Comparison of ENCODE assay signal across 8 cellular contexts in the genomic region with DNA sequence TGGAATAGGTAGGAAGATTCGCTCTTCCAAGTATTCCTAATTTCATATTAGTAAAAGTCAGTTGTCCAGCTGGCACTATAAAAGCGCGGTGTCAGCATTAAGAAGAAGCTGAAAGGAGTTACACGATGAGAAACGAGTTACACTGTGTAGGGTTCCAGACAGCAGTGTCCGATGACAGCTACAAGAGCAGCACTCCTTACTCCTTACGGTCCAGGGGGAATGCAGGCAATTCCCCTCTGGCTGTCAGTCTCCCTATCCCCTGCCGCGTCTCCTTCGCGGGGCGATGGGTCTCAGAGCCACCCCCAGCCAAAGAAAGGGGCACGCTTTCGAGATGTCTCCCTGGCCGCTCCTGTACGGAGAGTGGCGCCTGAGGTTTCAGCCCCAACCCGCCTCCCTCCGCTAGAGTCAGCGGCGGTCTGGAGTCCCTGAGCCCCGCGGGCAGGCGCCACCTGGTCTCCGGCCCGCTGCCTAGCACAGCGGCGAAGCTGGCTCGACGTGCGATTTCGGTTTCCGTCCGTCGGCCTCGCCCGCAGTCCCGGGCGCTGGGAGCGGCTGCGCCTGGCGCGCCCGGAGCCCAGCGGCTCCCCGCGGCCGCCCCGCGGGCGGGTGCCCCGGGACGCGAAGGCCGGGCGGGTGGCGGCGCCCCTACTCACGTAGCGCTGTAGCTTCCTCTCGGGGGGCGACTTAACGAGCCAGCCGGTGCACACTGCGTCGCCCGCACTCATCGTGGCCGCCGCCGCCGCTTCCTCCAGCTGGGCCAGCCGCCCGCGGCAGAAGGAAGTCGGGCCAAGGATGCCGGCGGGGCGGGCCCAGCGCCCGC. TPM values are rescaled to one million over a fixed set of nuclear protein-coding genes. Genes with fewer than 3 reads are reported as not detected.
DNase-seq lines count a peak whose midpoint lies in the region; ATAC-seq and TF ChIP-seq lines count a peak whose summit lies in the region.

TSS of gene GAB3 (minus strand) at position 777 of the 820 bp plus-strand sequence. CDS start at position 725, 52 bp downstream.

- no peak for TF ChIP-seq POLR2A in vagina (IDR thresholded peaks at IDR 0.05)

- CTCF ChIA-PET in activated CD4-positive, alpha-beta memory T cell treated with anti-CD3 and anti-CD28 coated beads, Interleukin-2, amount 10 ng/mL, durations not matched to agents 7 days and 5 days (lab: Charles Lee), result interaction anchor here (1.4 to 5.1 kb wide), 9 partner anchors 11 to 92 kb away, joined by 3 to 71 read pairs (median 10); partner anchors contain the start of gene DKC1

- H3K27ac ChIP-seq in muscle layer of colon (ENCODE audit: low read depth, low read length), result no peak within 1 kb of the TSS
- H3K27ac ChIP-seq in vagina, result peak within 1 kb of the TSS; percentile 64

- peaks cover 10% of the 10 kb centered on the region for H3K36me3 Mint-ChIP-seq in activated CD4-positive, alpha-beta memory T cell treated with anti-CD3 and anti-CD28 coated beads, Interleukin-2, amount 10 ng/mL, durations not matched to agents 7 days and 5 days (ENCODE audit: low read depth)

- H3K9me3 Mint-ChIP-seq in activated CD4-positive, alpha-beta memory T cell treated with anti-CD3 and anti-CD28 coated beads, Interleukin-2, amount 10 ng/mL, durations not matched to agents 7 days and 5 days, result no peaks in the 10 kb centered on the region

- DNase-seq in D341Med (ENCODE audit: low spot score) (peak; percentile 62), MG63 (peak; percentile 34), epithelial cell of esophagus (ENCODE audit: low read depth) (no peak), vagina (ENCODE audit: extremely low spot score in 2 of 2) (no peak), AG08396 (ENCODE audit: low spot score) (no peak)
- DNase-seq in activated CD4-positive, alpha-beta memory T cell treated with anti-CD3 and anti-CD28 coated beads, Interleukin-2, amount 10 ng/mL, durations not matched to agents 7 days and 5 days, result peak; percentile 52

- H3K9ac ChIP-seq in muscle layer of colon (ENCODE audit: low read length), result no peak within 1 kb of the TSS

- peak; percentile 57 for ATAC-seq in GM21423 (IDR thresholded peaks at IDR 0.05; ENCODE audit: unreplicated experiment)

- H3K27me3 ChIP-seq in MG63 (peaks cover 27% of the 10 kb centered on the region), muscle layer of colon (ENCODE audit: control insufficient read depth in 1 of 2, insufficient read depth in 2 of 2, low read length in 2 of 2) (no peaks in the 10 kb centered on the region), vagina (no peaks in the 10 kb centered on the region)

- peaks cover 8% of the 10 kb centered on the region for H3K27me3 Mint-ChIP-seq in activated CD4-positive, alpha-beta memory T cell treated with anti-CD3 and anti-CD28 coated beads, Interleukin-2, amount 10 ng/mL, durations not matched to agents 7 days and 5 days

- peak within 1 kb of the TSS; percentile 23; the same call in 1 of the 2 replicates for H3K4me3 ChIP-seq in MG63
- H3K4me3 ChIP-seq in epithelial cell of esophagus (ENCODE audit: low read length), result peak within 1 kb of the TSS; percentile 19
- peak within 1 kb of the TSS; percentile 34 to 38 for H3K4me3 ChIP-seq in muscle layer of colon (ENCODE audit: low read depth in 1 of 2, low read length in 2 of 2)
- peak within 1 kb of the TSS; percentile 47 to 54 for H3K4me3 ChIP-seq in vagina

- peak within 1 kb of the TSS; percentile 75 for H3K4me3 Mint-ChIP-seq in activated CD4-positive, alpha-beta memory T cell treated with anti-CD3 and anti-CD28 coated beads, Interleukin-2, amount 10 ng/mL, durations not matched to agents 7 days and 5 days

- H3K9me3 ChIP-seq in MG63 (no peaks in the 10 kb centered on the region), muscle layer of colon (ENCODE audit: low read length) (no peaks in the 10 kb centered on the region), vagina (no peaks in the 10 kb centered on the region)

- no peak for TF ChIP-seq CTCF in epithelial cell of esophagus (IDR thresholded peaks at IDR 0.05; ENCODE audit: insufficient read depth, low read depth, low read length, missing control alignments)
- TF ChIP-seq CTCF in vagina (IDR thresholded peaks at IDR 0.05), result no peak

- POLR2A ChIA-PET in activated CD4-positive, alpha-beta memory T cell treated with anti-CD3 and anti-CD28 coated beads, Interleukin-2, amount 10 ng/mL, durations not matched to agents 7 days and 5 days (lab: Charles Lee), result interaction anchor here (1.0 to 4.5 kb wide), 7 partner anchors 10 to 32 kb away, joined by 3 to 39 read pairs (median 10); partner anchors contain the start of gene DKC1

- H3K27ac Mint-ChIP-seq in activated CD4-positive, alpha-beta memory T cell treated with anti-CD3 and anti-CD28 coated beads, Interleukin-2, amount 10 ng/mL, durations not matched to agents 7 days and 5 days, result no peak within 1 kb of the TSS

- peaks cover 32% of the 10 kb centered on the region for H3K4me1 Mint-ChIP-seq in activated CD4-positive, alpha-beta memory T cell treated with anti-CD3 and anti-CD28 coated beads, Interleukin-2, amount 10 ng/mL, durations not matched to agents 7 days and 5 days

- H3K4me1 ChIP-seq in muscle layer of colon (ENCODE audit: insufficient read depth, low read length) (no peaks in the 10 kb centered on the region), vagina (no peaks in the 10 kb centered on the region)

- H3K36me3 ChIP-seq in MG63 (no peaks in the 10 kb centered on the region), muscle layer of colon (ENCODE audit: insufficient read depth, low read length) (no peaks in the 10 kb centered on the region), vagina (no peaks in the 10 kb centered on the region)

- intact Hi-C loops in vagina (cut with DNase I), result no loop called here

RNA-seq across cellular contexts. Expression of gene GAB3, which starts in this region (rescaled TPM):
- total RNA-seq in MG63 (2014; rRNA removed; shearing (Covaris generic); ENCODE audit: low replicate concordance), result 1.2 and 10.7 TPM in 2 replicates
- 10 to 100 TPM; 10.5 to 12.0 TPM for total RNA-seq in activated CD4-positive, alpha-beta memory T cell treated with anti-CD3 and anti-CD28 coated beads, Interleukin-2, amount 10 ng/mL, durations not matched to agents 7 days and 5 days
- 7.6 TPM for total RNA-seq in vagina

Comparison
In these comparisons a context has a peak if more than half of its experiments do, and no peak if none do; other contexts are left out.
1. DNase-seq: peak in D341Med (single experiment), MG63 (single experiment) and activated CD4-positive, alpha-beta memory T cell treated with anti-CD3 and anti-CD28 coated beads, Interleukin-2, amount 10 ng/mL, durations not matched to agents 7 days and 5 days (single experiment); none in epithelial cell of esophagus (single experiment), vagina (0 of 2) and AG08396 (single experiment).
2. Peak in every context shown above with its lines, with median percentiles within 50 percentile points of each other: H3K4me3 ChIP-seq.